ENCODE assay signal across 19 cellular contexts in the genomic region with DNA sequence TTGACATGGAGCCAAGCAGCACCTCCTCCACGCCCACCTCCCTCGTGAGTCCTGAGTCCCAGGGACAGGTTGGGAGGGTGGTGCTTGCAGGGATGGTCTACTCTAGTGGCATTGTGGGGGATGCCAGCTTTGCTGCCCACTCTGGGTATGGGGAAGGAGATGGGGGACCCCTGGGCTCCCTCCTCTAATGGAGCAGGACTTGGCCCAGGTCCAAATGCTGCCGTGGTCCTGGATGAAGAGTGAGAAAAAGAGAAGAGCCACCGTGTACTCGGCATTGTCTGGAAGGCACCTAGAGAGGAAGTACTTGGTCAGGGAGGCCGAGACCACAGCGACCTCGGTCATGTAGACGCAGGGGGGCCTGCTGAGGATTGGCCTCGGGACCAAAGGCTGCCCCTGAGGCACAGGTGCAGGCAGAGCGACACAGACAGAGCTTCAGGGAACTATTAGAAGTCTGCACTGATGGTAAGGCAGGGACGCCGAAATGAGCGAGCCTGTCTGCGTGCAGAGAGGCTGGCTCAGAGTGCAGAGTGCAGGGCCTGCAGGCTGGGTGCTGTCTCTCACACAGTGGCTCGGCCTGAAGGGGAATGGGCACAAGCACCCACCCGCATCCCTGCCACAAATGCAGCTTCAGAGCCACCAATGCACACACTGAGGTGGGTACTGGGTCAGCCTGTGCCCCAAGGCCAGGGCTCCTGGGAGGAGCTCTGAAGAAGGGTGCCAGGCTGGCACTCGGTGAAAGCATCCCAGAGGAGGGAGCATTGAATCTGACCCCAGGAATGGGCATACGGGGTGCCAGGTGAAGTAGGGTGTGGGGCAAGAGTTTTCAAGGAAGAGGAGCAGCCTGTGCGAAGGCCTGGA. TPM values are rescaled to one million over a fixed set of nuclear protein-coding genes. Genes with fewer than 3 reads are reported as not detected.
DNase-seq lines count a peak whose midpoint lies in the region; ATAC-seq, FAIRE-seq and TF ChIP-seq lines count a peak whose summit lies in the region.
"Had no signal": no experiment of that assay in that cellular context is flagged by ENCODE, and none has a peak within 500 bp of the region (broad histone marks: within the 10 kb centered on the region; RNA-seq: fewer than 3 reads in every experiment).

No MANE protein-coding gene starts in this region.

- H3K4me1 Mint-ChIP-seq in MCF 10A (ENCODE audit: insufficient read depth, unreplicated experiment), result no peaks in the 10 kb centered on the region
- peaks cover 8% of the 10 kb centered on the region for H3K4me1 Mint-ChIP-seq in stimulated activated effector memory CD8-positive, alpha-beta T cell treated with anti-CD3 and anti-CD28 coated beads, Interleukin-12 subunit alpha, Interleukin-12 subunit beta, amount 100 ng/mL, for 72 hours
- H3K4me1 Mint-ChIP-seq: B cell had no signal

- CTCF ChIA-PET in MCF 10A (lab: Yijun Ruan, JAX) (no interaction called here), PC-9 (lab: Charles Lee) (no interaction called here)

- H3K4me1 ChIP-seq in breast epithelium (no peaks in the 10 kb centered on the region), lower lobe of right lung (no peaks in the 10 kb centered on the region), PC-9 (replicated peaks; ENCODE audit: insufficient read depth) (no peaks in the 10 kb centered on the region)

- no peaks in the 10 kb centered on the region for H3K9me3 Mint-ChIP-seq in MCF 10A (ENCODE audit: unreplicated experiment)
- no peaks in the 10 kb centered on the region for H3K9me3 Mint-ChIP-seq in stimulated activated effector memory CD8-positive, alpha-beta T cell treated with anti-CD3 and anti-CD28 coated beads, Interleukin-12 subunit alpha, Interleukin-12 subunit beta, amount 100 ng/mL, for 72 hours
- H3K9me3 Mint-ChIP-seq: CD4-positive, alpha-beta T cell had no signal

- H4K20me1 ChIP-seq in PC-9 (ENCODE audit: insufficient read depth), result no peaks in the 10 kb centered on the region

- H3K27me3 Mint-ChIP-seq in MCF 10A (ENCODE audit: insufficient read depth, unreplicated experiment), result no peaks in the 10 kb centered on the region
- H3K27me3 Mint-ChIP-seq: B cell had no signal

- TF ChIP-seq POLR2A in breast epithelium (IDR thresholded peaks at IDR 0.05), result no peak

- FAIRE-seq in HTR-8/SVneo (lab: Jason Lieb, UNC), result peak; percentile 68

- H3K36me3 Mint-ChIP-seq in MCF 10A (ENCODE audit: insufficient read depth, unreplicated experiment), result peaks cover 30% of the 10 kb centered on the region
- peaks cover 5% of the 10 kb centered on the region for H3K36me3 Mint-ChIP-seq in stimulated activated effector memory CD8-positive, alpha-beta T cell treated with anti-CD3 and anti-CD28 coated beads, Interleukin-12 subunit alpha, Interleukin-12 subunit beta, amount 100 ng/mL, for 72 hours

- no peak overlapping the region for H3K4me3 Mint-ChIP-seq in MCF 10A (ENCODE audit: unreplicated experiment)
- no peak overlapping the region for H3K4me3 Mint-ChIP-seq in stimulated activated effector memory CD8-positive, alpha-beta T cell treated with anti-CD3 and anti-CD28 coated beads, Interleukin-12 subunit alpha, Interleukin-12 subunit beta, amount 100 ng/mL, for 72 hours
- H3K4me3 Mint-ChIP-seq: B cell; CD4-positive, alpha-beta T cell had no signal

- H2AFZ ChIP-seq in PC-9, result no peak overlapping the region

- H3K4me3 ChIP-seq in breast epithelium, result no peak overlapping the region
- H3K4me3 ChIP-seq in lower lobe of right lung, result no peak overlapping the region
- H3K4me3 ChIP-seq in PC-9, result no peak overlapping the region

- intact Hi-C loops in MCF 10A (cut with micrococcal nuclease) (no loop called here), breast epithelium (cut with DNase I; ENCODE audit: low total_unique reads) (no loop called here), lower lobe of right lung (cut with DNase I) (no loop called here), PC-9 (cut with micrococcal nuclease; ENCODE audit: unreplicated experiment) (no loop called here)

- no peaks in the 10 kb centered on the region for H3K27me3 ChIP-seq in breast epithelium
- H3K27me3 ChIP-seq in lower lobe of right lung (ENCODE audit: low read depth), result peaks cover 7% of the 10 kb centered on the region
- H3K27me3 ChIP-seq in PC-9 (ENCODE audit: insufficient read depth, low read depth), result peaks cover 100% of the 10 kb centered on the region

- ATAC-seq in lower lobe of right lung, result no peak
- peak; percentile 22 for ATAC-seq in stimulated activated effector memory CD8-positive, alpha-beta T cell treated with anti-CD3 and anti-CD28 coated beads, Interleukin-12 subunit alpha, Interleukin-12 subunit beta, amount 100 ng/mL, for 72 hours
- ATAC-seq: HCT116 had no signal

- H3K36me3 ChIP-seq in breast epithelium (no peaks in the 10 kb centered on the region), lower lobe of right lung (no peaks in the 10 kb centered on the region), PC-9 (ENCODE audit: low read depth) (no peaks in the 10 kb centered on the region)

- H3K9me2 ChIP-seq in PC-9 (ENCODE audit: insufficient read depth), result no peaks in the 10 kb centered on the region

- no peaks in the 10 kb centered on the region for H3K79me2 ChIP-seq in PC-9 (ENCODE audit: low read depth)

- H3K27ac ChIP-seq in breast epithelium (no peak overlapping the region), lower lobe of right lung (no peak overlapping the region), PC-9 (no peak overlapping the region)
- H3K27ac ChIP-seq: C4-2B had no signal

- DNase-seq in MCF 10A (ENCODE audit: unreplicated experiment) (no peak), breast epithelium (ENCODE audit: low spot score in 2 of 2) (no peak), HTR-8/SVneo (ENCODE audit: insufficient read length, low spot score) (no peak), lower lobe of right lung (peak; percentile 40), COLO829 (ENCODE audit: low spot score) (no peak), PC-9 (no peak)
- no peak for DNase-seq in stimulated activated effector memory CD8-positive, alpha-beta T cell treated with anti-CD3 and anti-CD28 coated beads, Interleukin-12 subunit alpha, Interleukin-12 subunit beta, amount 100 ng/mL, for 72 hours (ENCODE audit: low spot score in 2 of 2)
- DNase-seq in activated T-cell treated with anti-CD3 and anti-CD28 coated beads, Interleukin-2, amount 50 U/mL, for 1 hour, result no peak
- DNase-seq: 8988T; CD4-positive, alpha-beta T cell; DMS79 treated with DMSO at 0.1 percent for 48 hours; GF-D8; GOT3; H7; KBM-7 had no signal

- H3K4me2 ChIP-seq in PC-9, result no peak overlapping the region

- BruUV-seq in MCF 10A (replicated peaks; lab: Mats Ljungman, UMichigan), result no TSS peak
- no TSS peak for BruUV-seq in PC-9 (replicated peaks; lab: Mats Ljungman, UMichigan)

- H3K9me3 ChIP-seq in breast epithelium (no peaks in the 10 kb centered on the region), lower lobe of right lung (no peaks in the 10 kb centered on the region), PC-9 (ENCODE audit: insufficient read depth, low read depth) (no peaks in the 10 kb centered on the region)

- H3F3A ChIP-seq in PC-9 (ENCODE audit: insufficient read depth, low read depth), result no peaks in the 10 kb centered on the region

- peak overlapping the region; percentile 70 for H3K27ac Mint-ChIP-seq in MCF 10A (ENCODE audit: low read depth, unreplicated experiment)
- H3K27ac Mint-ChIP-seq in stimulated activated effector memory CD8-positive, alpha-beta T cell treated with anti-CD3 and anti-CD28 coated beads, Interleukin-12 subunit alpha, Interleukin-12 subunit beta, amount 100 ng/mL, for 72 hours, result no peak overlapping the region
- H3K27ac Mint-ChIP-seq: B cell; CD4-positive, alpha-beta T cell had no signal

- TF ChIP-seq CTCF in MCF 10A (IDR thresholded peaks at IDR 0.05; ENCODE audit: unreplicated experiment) (no peak), breast epithelium (IDR thresholded peaks at IDR 0.05) (no peak), lower lobe of right lung (IDR thresholded peaks at IDR 0.05) (no peak), PC-9 (conservative IDR thresholded peaks at IDR 0.05) (no peak)

- POLR2A ChIA-PET in MCF 10A (lab: Yijun Ruan, JAX) (no interaction called here), PC-9 (lab: Charles Lee; ENCODE audit: unreplicated experiment) (no interaction called here)

RNA-seq across cellular contexts. Expression of a gene that starts 17.4 kb away (rescaled TPM):
- not detected in 2 replicates for total RNA-seq in MCF 10A (2022)
- total RNA-seq in breast epithelium, result not detected
- total RNA-seq in lower lobe of right lung, result not detected
- total RNA-seq in PC-9 (2021), result not detected in 2 replicates
- total RNA-seq: A673; B cell; CD4-positive, alpha-beta T cell had no signal
